Comparison of ENCODE assay signal across 9 cellular contexts in genomic region chr14:58362798-58363412, GRCh38. TPM values are rescaled to one million over a fixed set of nuclear protein-coding genes. Genes with fewer than 3 reads are reported as not detected.
DNase-seq lines count a peak whose midpoint lies in the region; ATAC-seq and TF ChIP-seq lines count a peak whose summit lies in the region.
"Had no signal": no experiment of that assay in that cellular context is flagged by ENCODE, and none has a peak within 500 bp of the region (broad histone marks: within the 10 kb centered on the region; RNA-seq: fewer than 3 reads in every experiment).

No MANE protein-coding gene starts in this region.

- H3K36me3 Mint-ChIP-seq in chondrocyte (ENCODE audit: low read depth): peaks cover 22% of the 10 kb centered on the region
- H3K36me3 Mint-ChIP-seq in nephron (ENCODE audit: low read depth): peaks cover 54% of the 10 kb centered on the region

- H3K4me3 Mint-ChIP-seq in chondrocyte (ENCODE audit: unreplicated experiment) (no peak overlapping the region), nephron (no peak overlapping the region)

- H3K27ac Mint-ChIP-seq in chondrocyte (ENCODE audit: unreplicated experiment) (no peak overlapping the region), nephron (no peak overlapping the region)

- no peaks in the 10 kb centered on the region for H3K9me3 Mint-ChIP-seq in chondrocyte (ENCODE audit: low read depth)
- no peaks in the 10 kb centered on the region for H3K9me3 Mint-ChIP-seq in nephron

- TF ChIP-seq CTCF in AG09319 (IDR thresholded peaks at IDR 0.05; ENCODE audit: low read depth, low read length) (peak; percentile 5), GM20000 (IDR thresholded peaks at IDR 0.05; ENCODE audit: extremely low read depth, missing control alignments) (no peak), chondrocyte (IDR thresholded peaks at IDR 0.05) (peak; percentile 77), nephron (IDR thresholded peaks at IDR 0.05; ENCODE audit: unreplicated experiment in 3 of 3) (peak; percentile 33 to 40 (median 33))

- H3K27me3 Mint-ChIP-seq in chondrocyte (ENCODE audit: low read depth) (no peaks in the 10 kb centered on the region), nephron (ENCODE audit: low read depth) (no peaks in the 10 kb centered on the region)

- no peak for ATAC-seq in HG02840 (IDR thresholded peaks at IDR 0.05; ENCODE audit: low FRiP score, unreplicated experiment)

- DNase-seq in AG09319 (ENCODE audit: extremely low read depth, low read depth) (no peak), GM20000 (ENCODE audit: low spot score) (peak; percentile 19), NCI-H2196 treated with DMSO at 0.1 percent for 48 hours (lab: John Stamatoyannopoulos, UW; ENCODE audit: unreplicated experiment) (peak; percentile 6), chondrocyte (ENCODE audit: low spot score) (no peak)
- DNase-seq in stimulated activated CD4-positive, alpha-beta T cell treated with anti-CD3 and anti-CD28 coated beads, Interleukin-12 subunit alpha, Interleukin-12 subunit beta, amount 100 ng/mL, for 4 hours: no peak
- no peak for DNase-seq in activated naive CD4-positive, alpha-beta T cell (lab: John Stamatoyannopoulos, UW)

- H3K4me1 Mint-ChIP-seq in chondrocyte (ENCODE audit: low read depth) (no peaks in the 10 kb centered on the region), nephron (no peaks in the 10 kb centered on the region)

RNA-seq across cellular contexts. Expression of gene TOMM20L, which starts 32.8 kb away (rescaled TPM):
- not detected in 3 replicates for total RNA-seq in chondrocyte
- total RNA-seq: H1 had no signal

Comparison
In these comparisons a context has a peak if more than half of its experiments do, and no peak if none do; other contexts are left out.
1. DNase-seq: peak in GM20000 (single experiment) and NCI-H2196 treated with DMSO at 0.1 percent for 48 hours (single experiment); none in AG09319 (single experiment), chondrocyte (single experiment), stimulated activated CD4-positive, alpha-beta T cell treated with anti-CD3 and anti-CD28 coated beads, Interleukin-12 subunit alpha, Interleukin-12 subunit beta, amount 100 ng/mL, for 4 hours (single experiment) and activated naive CD4-positive, alpha-beta T cell (0 of 4).